ENCODE assay signal across 1 cellular context in the genomic region with DNA sequence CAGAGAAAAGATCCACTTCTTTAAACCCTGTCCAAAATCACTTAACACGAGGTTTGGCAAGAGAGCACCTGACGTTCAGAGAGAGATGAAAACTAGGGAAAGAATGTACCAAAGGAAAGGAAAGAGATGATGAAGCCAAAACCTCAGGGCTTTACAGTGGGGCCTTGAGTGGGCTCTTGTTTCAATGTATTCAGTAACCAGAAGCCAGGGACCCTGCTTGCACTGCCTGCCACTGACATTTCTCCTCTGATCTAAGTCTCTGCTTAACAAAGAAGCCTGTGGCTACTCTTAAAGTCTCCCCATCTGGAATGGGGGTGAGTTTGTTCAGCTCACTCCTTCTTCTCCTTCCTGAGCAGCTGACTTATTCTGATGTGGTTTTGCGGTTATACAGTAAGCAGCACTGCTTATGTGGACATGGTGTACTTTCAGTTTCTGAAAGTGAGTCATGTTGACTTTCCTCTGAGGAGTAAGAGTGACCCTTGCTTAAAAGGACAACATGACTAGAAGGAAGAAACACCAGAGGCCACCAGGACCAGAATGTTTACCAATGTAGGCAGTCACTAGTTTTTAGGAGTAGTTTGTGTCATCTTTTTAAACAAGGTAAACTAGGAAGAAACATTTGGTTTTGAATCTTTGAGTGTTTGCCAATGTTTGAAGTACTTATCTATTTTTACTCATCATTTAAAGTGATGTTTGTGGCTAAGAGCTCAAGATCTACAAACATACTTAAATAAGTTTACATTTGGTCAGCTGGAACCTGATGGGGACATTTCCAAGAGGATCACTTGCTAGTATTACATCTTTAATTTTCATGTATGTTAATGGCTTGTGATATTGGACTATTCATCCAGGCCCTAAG.
A peak's percentile ranks its signal among the peaks of the same experiment; 100 is the strongest.
TF ChIP-seq lines count a peak whose summit lies in the region.

No MANE protein-coding gene starts in this region.

TF ChIP-seq in K562, 482 proteins besides CTCF, POLR2A, EP300 and RAD21 (continued from another document and continues in another):
- TF ChIP-seq, protein P1, sequence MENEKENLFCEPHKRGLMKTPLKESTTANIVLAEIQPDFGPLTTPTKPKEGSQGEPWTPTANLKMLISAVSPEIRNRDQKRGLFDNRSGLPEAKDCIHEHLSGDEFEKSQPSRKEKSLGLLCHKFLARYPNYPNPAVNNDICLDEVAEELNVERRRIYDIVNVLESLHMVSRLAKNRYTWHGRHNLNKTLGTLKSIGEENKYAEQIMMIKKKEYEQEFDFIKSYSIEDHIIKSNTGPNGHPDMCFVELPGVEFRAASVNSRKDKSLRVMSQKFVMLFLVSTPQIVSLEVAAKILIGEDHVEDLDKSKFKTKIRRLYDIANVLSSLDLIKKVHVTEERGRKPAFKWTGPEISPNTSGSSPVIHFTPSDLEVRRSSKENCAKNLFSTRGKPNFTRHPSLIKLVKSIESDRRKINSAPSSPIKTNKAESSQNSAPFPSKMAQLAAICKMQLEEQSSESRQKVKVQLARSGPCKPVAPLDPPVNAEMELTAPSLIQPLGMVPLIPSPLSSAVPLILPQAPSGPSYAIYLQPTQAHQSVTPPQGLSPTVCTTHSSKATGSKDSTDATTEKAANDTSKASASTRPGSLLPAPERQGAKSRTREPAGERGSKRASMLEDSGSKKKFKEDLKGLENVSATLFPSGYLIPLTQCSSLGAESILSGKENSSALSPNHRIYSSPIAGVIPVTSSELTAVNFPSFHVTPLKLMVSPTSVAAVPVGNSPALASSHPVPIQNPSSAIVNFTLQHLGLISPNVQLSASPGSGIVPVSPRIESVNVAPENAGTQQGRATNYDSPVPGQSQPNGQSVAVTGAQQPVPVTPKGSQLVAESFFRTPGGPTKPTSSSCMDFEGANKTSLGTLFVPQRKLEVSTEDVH (IDR thresholded peaks at IDR 0.05; ENCODE audit: low read depth, partially characterized antibody), result no peak
- TF ChIP-seq HNRNPLL (IDR thresholded peaks at IDR 0.05; ENCODE audit: low read depth, low read length, poor library complexity, severe bottlenecking) (no peak), KLF1 (tag; IDR thresholded peaks at IDR 0.05) (no peak), ZNF217 (CRISPR knock-in tag; IDR thresholded peaks at IDR 0.05) (no peak), ZNF436 (CRISPR knock-in tag; IDR thresholded peaks at IDR 0.05) (no peak), SRSF3 (IDR thresholded peaks at IDR 0.05; ENCODE audit: insufficient read depth, low read length) (no peak), ZNF232 (CRISPR knock-in tag; IDR thresholded peaks at IDR 0.05) (no peak), NFE2L1 (tag; IDR thresholded peaks at IDR 0.05; ENCODE audit: borderline replicate concordance, low read depth) (no peak), KAT8 (IDR thresholded peaks at IDR 0.05; ENCODE audit: low read depth) (no peak), HDAC1 (IDR thresholded peaks at IDR 0.05) (0 out of 4 replicates have a peak, but pooled peaks of 1 of the 2 experiments have one; percentile 19), FOXJ3 (CRISPR knock-in tag; IDR thresholded peaks at IDR 0.05) (no peak), U2AF2 (optimal IDR thresholded peaks at IDR 0.05; ENCODE audit: low read depth, low read length) (no peak), ZBTB1 (CRISPR knock-in tag; IDR thresholded peaks at IDR 0.05; ENCODE audit: borderline replicate concordance, low read depth) (no peak), PML (IDR thresholded peaks at IDR 0.05; ENCODE audit: low read length) (peak; percentile 38; the same call in 1 of the 2 replicates), CREBBP (IDR thresholded peaks at IDR 0.05; ENCODE audit: low read depth, low read length) (no peak), ZNF583 (CRISPR knock-in tag; IDR thresholded peaks at IDR 0.05) (no peak), ZC3H11A (IDR thresholded peaks at IDR 0.05; ENCODE audit: low read depth, low read length) (no peak), SMAD3 (CRISPR knock-in tag; conservative IDR thresholded peaks at IDR 0.05) (no peak), POU5F1 (IDR thresholded peaks at IDR 0.05; ENCODE audit: borderline replicate concordance, low read depth, low read length, partially characterized antibody) (no peak), NCOA2 (IDR thresholded peaks at IDR 0.05; ENCODE audit: partially characterized antibody in 2 of 2) (no peak)
- TF ChIP-seq, protein P2, sequence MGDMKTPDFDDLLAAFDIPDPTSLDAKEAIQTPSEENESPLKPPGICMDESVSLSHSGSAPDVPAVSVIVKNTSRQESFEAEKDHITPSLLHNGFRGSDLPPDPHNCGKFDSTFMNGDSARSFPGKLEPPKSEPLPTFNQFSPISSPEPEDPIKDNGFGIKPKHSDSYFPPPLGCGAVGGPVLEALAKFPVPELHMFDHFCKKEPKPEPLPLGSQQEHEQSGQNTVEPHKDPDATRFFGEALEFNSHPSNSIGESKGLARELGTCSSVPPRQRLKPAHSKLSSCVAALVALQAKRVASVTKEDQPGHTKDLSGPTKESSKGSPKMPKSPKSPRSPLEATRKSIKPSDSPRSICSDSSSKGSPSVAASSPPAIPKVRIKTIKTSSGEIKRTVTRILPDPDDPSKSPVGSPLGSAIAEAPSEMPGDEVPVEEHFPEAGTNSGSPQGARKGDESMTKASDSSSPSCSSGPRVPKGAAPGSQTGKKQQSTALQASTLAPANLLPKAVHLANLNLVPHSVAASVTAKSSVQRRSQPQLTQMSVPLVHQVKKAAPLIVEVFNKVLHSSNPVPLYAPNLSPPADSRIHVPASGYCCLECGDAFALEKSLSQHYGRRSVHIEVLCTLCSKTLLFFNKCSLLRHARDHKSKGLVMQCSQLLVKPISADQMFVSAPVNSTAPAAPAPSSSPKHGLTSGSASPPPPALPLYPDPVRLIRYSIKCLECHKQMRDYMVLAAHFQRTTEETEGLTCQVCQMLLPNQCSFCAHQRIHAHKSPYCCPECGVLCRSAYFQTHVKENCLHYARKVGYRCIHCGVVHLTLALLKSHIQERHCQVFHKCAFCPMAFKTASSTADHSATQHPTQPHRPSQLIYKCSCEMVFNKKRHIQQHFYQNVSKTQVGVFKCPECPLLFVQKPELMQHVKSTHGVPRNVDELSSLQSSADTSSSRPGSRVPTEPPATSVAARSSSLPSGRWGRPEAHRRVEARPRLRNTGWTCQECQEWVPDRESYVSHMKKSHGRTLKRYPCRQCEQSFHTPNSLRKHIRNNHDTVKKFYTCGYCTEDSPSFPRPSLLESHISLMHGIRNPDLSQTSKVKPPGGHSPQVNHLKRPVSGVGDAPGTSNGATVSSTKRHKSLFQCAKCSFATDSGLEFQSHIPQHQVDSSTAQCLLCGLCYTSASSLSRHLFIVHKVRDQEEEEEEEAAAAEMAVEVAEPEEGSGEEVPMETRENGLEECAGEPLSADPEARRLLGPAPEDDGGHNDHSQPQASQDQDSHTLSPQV (IDR thresholded peaks at IDR 0.05), result no peak
- TF ChIP-seq, protein P3, sequence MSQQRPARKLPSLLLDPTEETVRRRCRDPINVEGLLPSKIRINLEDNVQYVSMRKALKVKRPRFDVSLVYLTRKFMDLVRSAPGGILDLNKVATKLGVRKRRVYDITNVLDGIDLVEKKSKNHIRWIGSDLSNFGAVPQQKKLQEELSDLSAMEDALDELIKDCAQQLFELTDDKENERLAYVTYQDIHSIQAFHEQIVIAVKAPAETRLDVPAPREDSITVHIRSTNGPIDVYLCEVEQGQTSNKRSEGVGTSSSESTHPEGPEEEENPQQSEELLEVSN (IDR thresholded peaks at IDR 0.05; ENCODE audit: borderline replicate concordance in 1 of 2, extremely low read depth in 1 of 2, insufficient read depth in 1 of 2, insufficient read length in 1 of 2, low read depth in 1 of 2, low read length in 1 of 2, poor library complexity in 1 of 2, severe bottlenecking in 1 of 2), result no peak
- TF ChIP-seq, protein P4, sequence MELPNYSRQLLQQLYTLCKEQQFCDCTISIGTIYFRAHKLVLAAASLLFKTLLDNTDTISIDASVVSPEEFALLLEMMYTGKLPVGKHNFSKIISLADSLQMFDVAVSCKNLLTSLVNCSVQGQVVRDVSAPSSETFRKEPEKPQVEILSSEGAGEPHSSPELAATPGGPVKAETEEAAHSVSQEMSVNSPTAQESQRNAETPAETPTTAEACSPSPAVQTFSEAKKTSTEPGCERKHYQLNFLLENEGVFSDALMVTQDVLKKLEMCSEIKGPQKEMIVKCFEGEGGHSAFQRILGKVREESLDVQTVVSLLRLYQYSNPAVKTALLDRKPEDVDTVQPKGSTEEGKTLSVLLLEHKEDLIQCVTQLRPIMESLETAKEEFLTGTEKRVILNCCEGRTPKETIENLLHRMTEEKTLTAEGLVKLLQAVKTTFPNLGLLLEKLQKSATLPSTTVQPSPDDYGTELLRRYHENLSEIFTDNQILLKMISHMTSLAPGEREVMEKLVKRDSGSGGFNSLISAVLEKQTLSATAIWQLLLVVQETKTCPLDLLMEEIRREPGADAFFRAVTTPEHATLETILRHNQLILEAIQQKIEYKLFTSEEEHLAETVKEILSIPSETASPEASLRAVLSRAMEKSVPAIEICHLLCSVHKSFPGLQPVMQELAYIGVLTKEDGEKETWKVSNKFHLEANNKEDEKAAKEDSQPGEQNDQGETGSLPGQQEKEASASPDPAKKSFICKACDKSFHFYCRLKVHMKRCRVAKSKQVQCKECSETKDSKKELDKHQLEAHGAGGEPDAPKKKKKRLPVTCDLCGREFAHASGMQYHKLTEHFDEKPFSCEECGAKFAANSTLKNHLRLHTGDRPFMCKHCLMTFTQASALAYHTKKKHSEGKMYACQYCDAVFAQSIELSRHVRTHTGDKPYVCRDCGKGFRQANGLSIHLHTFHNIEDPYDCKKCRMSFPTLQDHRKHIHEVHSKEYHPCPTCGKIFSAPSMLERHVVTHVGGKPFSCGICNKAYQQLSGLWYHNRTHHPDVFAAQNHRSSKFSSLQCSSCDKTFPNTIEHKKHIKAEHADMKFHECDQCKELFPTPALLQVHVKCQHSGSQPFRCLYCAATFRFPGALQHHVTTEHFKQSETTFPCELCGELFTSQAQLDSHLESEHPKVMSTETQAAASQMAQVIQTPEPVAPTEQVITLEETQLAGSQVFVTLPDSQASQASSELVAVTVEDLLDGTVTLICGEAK (IDR thresholded peaks at IDR 0.05), result no peak
- TF ChIP-seq, protein P4 (CRISPR knock-in tag; IDR thresholded peaks at IDR 0.05), result no peak
- TF ChIP-seq, protein P5, sequence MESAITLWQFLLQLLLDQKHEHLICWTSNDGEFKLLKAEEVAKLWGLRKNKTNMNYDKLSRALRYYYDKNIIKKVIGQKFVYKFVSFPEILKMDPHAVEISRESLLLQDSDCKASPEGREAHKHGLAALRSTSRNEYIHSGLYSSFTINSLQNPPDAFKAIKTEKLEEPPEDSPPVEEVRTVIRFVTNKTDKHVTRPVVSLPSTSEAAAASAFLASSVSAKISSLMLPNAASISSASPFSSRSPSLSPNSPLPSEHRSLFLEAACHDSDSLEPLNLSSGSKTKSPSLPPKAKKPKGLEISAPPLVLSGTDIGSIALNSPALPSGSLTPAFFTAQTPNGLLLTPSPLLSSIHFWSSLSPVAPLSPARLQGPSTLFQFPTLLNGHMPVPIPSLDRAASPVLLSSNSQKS (CRISPR knock-in tag; IDR thresholded peaks at IDR 0.05), result no peak
- TF ChIP-seq, protein P6, sequence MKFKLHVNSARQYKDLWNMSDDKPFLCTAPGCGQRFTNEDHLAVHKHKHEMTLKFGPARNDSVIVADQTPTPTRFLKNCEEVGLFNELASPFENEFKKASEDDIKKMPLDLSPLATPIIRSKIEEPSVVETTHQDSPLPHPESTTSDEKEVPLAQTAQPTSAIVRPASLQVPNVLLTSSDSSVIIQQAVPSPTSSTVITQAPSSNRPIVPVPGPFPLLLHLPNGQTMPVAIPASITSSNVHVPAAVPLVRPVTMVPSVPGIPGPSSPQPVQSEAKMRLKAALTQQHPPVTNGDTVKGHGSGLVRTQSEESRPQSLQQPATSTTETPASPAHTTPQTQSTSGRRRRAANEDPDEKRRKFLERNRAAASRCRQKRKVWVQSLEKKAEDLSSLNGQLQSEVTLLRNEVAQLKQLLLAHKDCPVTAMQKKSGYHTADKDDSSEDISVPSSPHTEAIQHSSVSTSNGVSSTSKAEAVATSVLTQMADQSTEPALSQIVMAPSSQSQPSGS (CRISPR knock-in tag; IDR thresholded peaks at IDR 0.05), result no peak
- TF ChIP-seq, protein P7, sequence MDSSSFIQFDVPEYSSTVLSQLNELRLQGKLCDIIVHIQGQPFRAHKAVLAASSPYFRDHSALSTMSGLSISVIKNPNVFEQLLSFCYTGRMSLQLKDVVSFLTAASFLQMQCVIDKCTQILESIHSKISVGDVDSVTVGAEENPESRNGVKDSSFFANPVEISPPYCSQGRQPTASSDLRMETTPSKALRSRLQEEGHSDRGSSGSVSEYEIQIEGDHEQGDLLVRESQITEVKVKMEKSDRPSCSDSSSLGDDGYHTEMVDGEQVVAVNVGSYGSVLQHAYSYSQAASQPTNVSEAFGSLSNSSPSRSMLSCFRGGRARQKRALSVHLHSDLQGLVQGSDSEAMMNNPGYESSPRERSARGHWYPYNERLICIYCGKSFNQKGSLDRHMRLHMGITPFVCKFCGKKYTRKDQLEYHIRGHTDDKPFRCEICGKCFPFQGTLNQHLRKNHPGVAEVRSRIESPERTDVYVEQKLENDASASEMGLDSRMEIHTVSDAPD (CRISPR knock-in tag; IDR thresholded peaks at IDR 0.05), result no peak
- TF ChIP-seq, protein P8, sequence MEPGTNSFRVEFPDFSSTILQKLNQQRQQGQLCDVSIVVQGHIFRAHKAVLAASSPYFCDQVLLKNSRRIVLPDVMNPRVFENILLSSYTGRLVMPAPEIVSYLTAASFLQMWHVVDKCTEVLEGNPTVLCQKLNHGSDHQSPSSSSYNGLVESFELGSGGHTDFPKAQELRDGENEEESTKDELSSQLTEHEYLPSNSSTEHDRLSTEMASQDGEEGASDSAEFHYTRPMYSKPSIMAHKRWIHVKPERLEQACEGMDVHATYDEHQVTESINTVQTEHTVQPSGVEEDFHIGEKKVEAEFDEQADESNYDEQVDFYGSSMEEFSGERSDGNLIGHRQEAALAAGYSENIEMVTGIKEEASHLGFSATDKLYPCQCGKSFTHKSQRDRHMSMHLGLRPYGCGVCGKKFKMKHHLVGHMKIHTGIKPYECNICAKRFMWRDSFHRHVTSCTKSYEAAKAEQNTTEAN (CRISPR knock-in tag; IDR thresholded peaks at IDR 0.05), result no peak
